In the genomic region with DNA sequence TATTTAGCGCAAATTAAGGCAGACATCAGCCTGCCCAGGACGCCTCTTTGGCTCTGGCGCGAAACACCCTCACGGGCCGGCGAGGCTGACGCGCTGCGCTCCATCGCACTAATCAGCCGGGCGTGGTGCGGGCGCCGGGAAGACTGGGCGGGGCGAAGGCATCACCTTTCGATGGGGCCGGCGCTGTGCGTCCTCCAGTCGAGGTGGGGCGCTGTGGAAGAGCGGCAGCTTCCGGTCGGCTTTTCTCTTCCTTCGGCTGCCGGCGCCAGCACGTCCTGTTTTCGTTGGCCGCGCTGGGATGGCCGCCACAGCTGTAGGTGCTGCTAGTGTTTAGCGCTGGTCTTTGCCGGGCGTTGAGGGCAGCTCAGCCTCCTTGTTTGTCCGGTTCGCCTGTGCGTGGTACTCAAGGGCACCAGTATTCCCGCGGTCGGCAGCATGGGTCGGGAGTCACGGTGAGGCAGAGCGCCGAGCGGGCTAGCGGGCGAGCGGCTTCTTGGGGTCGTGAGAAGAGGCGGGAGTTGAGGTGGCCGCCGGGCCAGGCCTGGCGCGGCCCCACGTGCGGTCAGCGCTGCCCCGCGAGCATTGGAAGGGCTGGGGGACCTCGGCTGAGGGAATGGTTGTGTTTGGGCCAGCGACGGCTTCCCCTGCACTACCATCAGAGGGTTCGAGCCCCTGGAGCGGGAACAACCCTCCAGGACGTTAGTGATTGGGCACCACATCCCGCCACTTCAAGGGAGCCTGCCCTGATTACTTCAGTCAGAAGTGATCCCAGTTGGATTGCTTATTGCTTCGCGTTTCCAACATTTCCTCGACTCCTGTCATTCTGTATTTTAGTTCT, we compare ENCODE assay signal across 8 cellular contexts. TPM values are rescaled to one million over a fixed set of nuclear protein-coding genes. Genes with fewer than 3 reads are reported as not detected.
A peak's percentile ranks its signal among the peaks of the same experiment; 100 is the strongest.
DNase-seq lines count a peak whose midpoint lies in the region; ATAC-seq and TF ChIP-seq lines count a peak whose summit lies in the region.

A gene with protein sequence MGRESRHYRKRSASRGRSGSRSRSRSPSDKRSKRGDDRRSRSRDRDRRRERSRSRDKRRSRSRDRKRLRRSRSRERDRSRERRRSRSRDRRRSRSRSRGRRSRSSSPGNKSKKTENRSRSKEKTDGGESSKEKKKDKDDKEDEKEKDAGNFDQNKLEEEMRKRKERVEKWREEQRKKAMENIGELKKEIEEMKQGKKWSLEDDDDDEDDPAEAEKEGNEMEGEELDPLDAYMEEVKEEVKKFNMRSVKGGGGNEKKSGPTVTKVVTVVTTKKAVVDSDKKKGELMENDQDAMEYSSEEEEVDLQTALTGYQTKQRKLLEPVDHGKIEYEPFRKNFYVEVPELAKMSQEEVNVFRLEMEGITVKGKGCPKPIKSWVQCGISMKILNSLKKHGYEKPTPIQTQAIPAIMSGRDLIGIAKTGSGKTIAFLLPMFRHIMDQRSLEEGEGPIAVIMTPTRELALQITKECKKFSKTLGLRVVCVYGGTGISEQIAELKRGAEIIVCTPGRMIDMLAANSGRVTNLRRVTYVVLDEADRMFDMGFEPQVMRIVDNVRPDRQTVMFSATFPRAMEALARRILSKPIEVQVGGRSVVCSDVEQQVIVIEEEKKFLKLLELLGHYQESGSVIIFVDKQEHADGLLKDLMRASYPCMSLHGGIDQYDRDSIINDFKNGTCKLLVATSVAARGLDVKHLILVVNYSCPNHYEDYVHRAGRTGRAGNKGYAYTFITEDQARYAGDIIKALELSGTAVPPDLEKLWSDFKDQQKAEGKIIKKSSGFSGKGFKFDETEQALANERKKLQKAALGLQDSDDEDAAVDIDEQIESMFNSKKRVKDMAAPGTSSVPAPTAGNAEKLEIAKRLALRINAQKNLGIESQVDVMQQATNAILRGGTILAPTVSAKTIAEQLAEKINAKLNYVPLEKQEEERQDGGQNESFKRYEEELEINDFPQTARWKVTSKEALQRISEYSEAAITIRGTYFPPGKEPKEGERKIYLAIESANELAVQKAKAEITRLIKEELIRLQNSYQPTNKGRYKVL (plus strand): TSS at position 276 of the 838 bp plus-strand sequence. CDS start 160 bp downstream, at position 436.

- 0 to 1% methylated on average over 10 to 73 of the region's 73 CpGs for WGBS in endodermal cell (ENCODE audit: insufficient coverage in 1 of 2, insufficient read length in 1 of 2), 2 experiments

- CTCF ChIA-PET in Calu3 (lab: Charles Lee): interaction anchor here (0.5 to 1.7 kb wide), 6 partner anchors 20 to 147 kb away, joined by 3 to 7 read pairs (median 4); a partner anchor contains a TSS

- H3K4me1 ChIP-seq in HUES48 (ENCODE audit: control insufficient read depth, insufficient read depth, low read length) (peaks cover 7% of the 10 kb centered on the region; the same call in 1 of the 2 replicates), NT2/D1 (ENCODE audit: insufficient read depth, insufficient read length) (no peaks in the 10 kb centered on the region), endodermal cell (ENCODE audit: control insufficient read depth, insufficient read depth, low read length) (no peaks in the 10 kb centered on the region)

- H3K4me3 Mint-ChIP-seq in Calu3 (ENCODE audit: low read depth, unreplicated experiment) (peak within 1 kb of the TSS; percentile 100), endodermal cell (peak within 1 kb of the TSS; percentile 99), mesothelial cell of epicardium (peak within 1 kb of the TSS; percentile 100)

- peak within 1 kb of the TSS; percentile 92 for H3K27ac ChIP-seq in HUES48 (ENCODE audit: low read depth, low read length)
- no peak within 1 kb of the TSS for H3K27ac ChIP-seq in endodermal cell (ENCODE audit: low read depth, low read length)

- H3K9me3 ChIP-seq in HUES48 (ENCODE audit: control insufficient read depth, insufficient read depth, low read length) (no peaks in the 10 kb centered on the region), NT2/D1 (ENCODE audit: insufficient read depth, low read length) (no peaks in the 10 kb centered on the region), endodermal cell (ENCODE audit: control insufficient read depth, low read length) (no peaks in the 10 kb centered on the region)

- BruUV-seq in Calu3 (replicated peaks; lab: Mats Ljungman, UMichigan): no TSS peak

- H3K9me3 Mint-ChIP-seq in Calu3 (ENCODE audit: low read depth, unreplicated experiment): no peaks in the 10 kb centered on the region
- H3K9me3 Mint-ChIP-seq in endodermal cell: no peaks in the 10 kb centered on the region
- H3K9me3 Mint-ChIP-seq in mesothelial cell of epicardium: no peaks in the 10 kb centered on the region

- H3K36me3 Mint-ChIP-seq in Calu3 (ENCODE audit: insufficient read depth, unreplicated experiment) (peaks cover 27% of the 10 kb centered on the region), endodermal cell (ENCODE audit: low read depth) (peaks cover 6% of the 10 kb centered on the region), mesothelial cell of epicardium (no peaks in the 10 kb centered on the region)

- intact Hi-C loops in Calu3 (cut with micrococcal nuclease; ENCODE audit: unreplicated experiment): no loop called here

- H3K27me3 Mint-ChIP-seq in Calu3 (ENCODE audit: unreplicated experiment) (no peaks in the 10 kb centered on the region), endodermal cell (ENCODE audit: insufficient read depth) (peaks cover 8% of the 10 kb centered on the region), mesothelial cell of epicardium (ENCODE audit: low read depth) (no peaks in the 10 kb centered on the region)

- H3K36me3 ChIP-seq in HUES48 (ENCODE audit: control insufficient read depth, insufficient read depth, low read length) (peaks cover 15% of the 10 kb centered on the region), NT2/D1 (ENCODE audit: insufficient read depth, insufficient read length, low read length) (peaks cover 20% of the 10 kb centered on the region), endodermal cell (ENCODE audit: control insufficient read depth, insufficient read depth, low read length) (peaks cover under 1% of the 10 kb centered on the region)

- peak within 1 kb of the TSS; percentile 93 for H3K27ac Mint-ChIP-seq in Calu3 (ENCODE audit: unreplicated experiment)
- H3K27ac Mint-ChIP-seq in endodermal cell: peak within 1 kb of the TSS; percentile 100
- H3K27ac Mint-ChIP-seq in mesothelial cell of epicardium: peak within 1 kb of the TSS; percentile 97

- TF ChIP-seq CTCF in Calu3 (IDR thresholded peaks at IDR 0.05; ENCODE audit: unreplicated experiment) (peak; percentile 60), endodermal cell (conservative IDR thresholded peaks at IDR 0.05) (peak; percentile 84), mesothelial cell of epicardium (IDR thresholded peaks at IDR 0.05; ENCODE audit: unreplicated experiment) (peak; percentile 56)

- H3K27me3 ChIP-seq in HUES48 (ENCODE audit: control insufficient read depth, insufficient read depth, low read length) (no peaks in the 10 kb centered on the region), NT2/D1 (ENCODE audit: insufficient read depth, insufficient read length) (no peaks in the 10 kb centered on the region), endodermal cell (ENCODE audit: control insufficient read depth, insufficient read depth, low read length, poor library complexity, severe bottlenecking) (no peaks in the 10 kb centered on the region)

- peak; percentile 99 for DNase-seq in Calu3
- peak; percentile 76 for DNase-seq in NT2/D1 (ENCODE audit: low read depth, low spot score)
- DNase-seq in activated CD8-positive, alpha-beta memory T cell treated with anti-CD3 and anti-CD28 coated beads, Interleukin-2, amount 50 U/mL, for 1 hour (ENCODE audit: extremely low read depth): peak; percentile 81
- DNase-seq in endodermal cell: peak; percentile 98
- DNase-seq in mesothelial cell of epicardium (ENCODE audit: low spot score in 2 of 2, unreplicated experiment in 2 of 2): peak; percentile 84 to 92
- peak; percentile 92 to 93 for DNase-seq in stimulated activated CD8-positive, alpha-beta memory T cell treated with anti-CD3 and anti-CD28 coated beads, Interleukin-15, amount 100 ng/mL, for 48 hours (ENCODE audit: low read depth in 2 of 2)

- H3K9ac ChIP-seq in HUES48 (ENCODE audit: low read depth, low read length) (peak within 1 kb of the TSS; percentile 96), NT2/D1 (ENCODE audit: insufficient read length, low read depth) (peak within 1 kb of the TSS; percentile 96), endodermal cell (ENCODE audit: extremely low read depth, low read length, poor library complexity, severe bottlenecking) (peak within 1 kb of the TSS; percentile 86)

- peak; percentile 98 for ATAC-seq in GM21381 (IDR thresholded peaks at IDR 0.05; ENCODE audit: unreplicated experiment)

- peaks cover 14% of the 10 kb centered on the region for H3K4me1 Mint-ChIP-seq in Calu3 (ENCODE audit: low read depth, unreplicated experiment)
- peaks cover 18% of the 10 kb centered on the region for H3K4me1 Mint-ChIP-seq in endodermal cell
- H3K4me1 Mint-ChIP-seq in mesothelial cell of epicardium: peaks cover 18% of the 10 kb centered on the region

- H3K4me3 ChIP-seq in HUES48 (ENCODE audit: low read depth, low read length) (peak within 1 kb of the TSS; percentile 96), NT2/D1 (ENCODE audit: insufficient read length, low read depth) (peak within 1 kb of the TSS; percentile 93), endodermal cell (ENCODE audit: low read length) (peak within 1 kb of the TSS; percentile 97)

RNA-seq across cellular contexts. Expression of the gene that starts here (rescaled TPM):
- total RNA-seq in Calu3 (2022) (88.2 and 95.8 TPM in 2 replicates), endodermal cell (10 to 100 TPM; 78.7 to 79.4 TPM), mesothelial cell of epicardium (61.3 to 64.9 TPM (median 61.7 TPM) in 3 replicates)
- 60.6 TPM for polyA plus RNA-seq in endodermal cell (2013, experiment 1 of 2)
- polyA plus RNA-seq in endodermal cell (2013, experiment 2 of 2): 54.3 TPM
